1 cellular context compared by ENCODE assay signal in the genomic region with DNA sequence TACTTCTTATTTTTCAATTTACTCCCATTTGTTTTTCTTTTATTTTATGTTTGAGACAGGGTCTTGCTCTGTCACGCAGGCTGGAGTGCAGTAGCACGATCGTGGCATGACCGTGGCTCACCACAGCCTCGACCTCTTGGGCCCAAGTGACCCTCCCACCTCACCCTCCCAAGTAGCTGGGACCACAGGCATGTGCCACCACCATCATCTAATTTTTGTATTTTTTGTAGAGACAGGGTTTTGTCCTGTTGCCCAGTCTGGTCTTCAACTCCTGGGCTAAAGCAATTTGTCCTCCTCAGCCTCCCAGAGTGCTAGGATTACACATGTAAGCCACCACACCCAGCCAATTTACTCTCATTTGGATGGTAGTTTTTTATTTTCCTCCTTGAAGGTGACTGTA.
TF ChIP-seq lines count a peak whose summit lies in the region.

No MANE protein-coding gene starts in this region.

TF ChIP-seq in GM23338, 12 proteins besides CTCF, POLR2A, EP300 and RAD21:
- TF ChIP-seq JUNB (IDR thresholded peaks at IDR 0.05; ENCODE audit: unreplicated experiment), result no peak
